ENCODE assay signal across 2 cellular contexts in genomic region chr18:56635007-56635406, GRCh38.
TF ChIP-seq lines count a peak whose summit lies in the region.

No MANE protein-coding gene starts in this region.

TF ChIP-seq in SK-N-SH, 30 proteins besides CTCF, POLR2A, EP300 and RAD21:
- no peak for TF ChIP-seq PBX3 (IDR thresholded peaks at IDR 0.05)
- no peak for TF ChIP-seq JUND (IDR thresholded peaks at IDR 0.05)
- TF ChIP-seq TCF12 (IDR thresholded peaks at IDR 0.05): no peak
- no peak for TF ChIP-seq NFIC (IDR thresholded peaks at IDR 0.05; ENCODE audit: borderline replicate concordance)
- TF ChIP-seq FOSL2 (IDR thresholded peaks at IDR 0.05; ENCODE audit: borderline replicate concordance, low read depth): no peak
- TF ChIP-seq SMC3 (IDR thresholded peaks at IDR 0.05; ENCODE audit: low read depth, low read length): no peak
- TF ChIP-seq NRF1 (IDR thresholded peaks at IDR 0.05; ENCODE audit: low read depth, low read length): no peak
- no peak for TF ChIP-seq GATA2 (CRISPR knock-in tag; IDR thresholded peaks at IDR 0.05)
- no peak for TF ChIP-seq EZH2phosphoT487 (IDR thresholded peaks at IDR 0.05; ENCODE audit: borderline replicate concordance, low read depth)
- TF ChIP-seq CHD2 (IDR thresholded peaks at IDR 0.05; ENCODE audit: low read length, partially characterized antibody): no peak

TF ChIP-seq in SK-N-SH treated with all-trans-retinoic acid at 6 μM for 48 hours, 23 proteins besides CTCF, POLR2A, EP300 and RAD21:
- no peak for TF ChIP-seq ZNF8 (CRISPR knock-in tag; IDR thresholded peaks at IDR 0.05)
- no peak for TF ChIP-seq ESRRG (CRISPR knock-in tag; IDR thresholded peaks at IDR 0.05)
- TF ChIP-seq TCF4 (CRISPR knock-in tag; IDR thresholded peaks at IDR 0.05; ENCODE audit: borderline replicate concordance): no peak
- TF ChIP-seq ZNF70 (CRISPR knock-in tag; IDR thresholded peaks at IDR 0.05): no peak
